Comparison of ENCODE assay signal across 14 cellular contexts in genomic region chr13:75704942-75705320, GRCh38.
A peak's percentile ranks its signal among the peaks of the same experiment; 100 is the strongest.
DNase-seq lines count a peak whose midpoint lies in the region; ATAC-seq and TF ChIP-seq lines count a peak whose summit lies in the region.
"Had no signal": no experiment of that assay in that cellular context is flagged by ENCODE, and none has a peak within 500 bp of the region (broad histone marks: within the 10 kb centered on the region; RNA-seq: fewer than 3 reads in every experiment).

No MANE protein-coding gene starts in this region.

- H3K36me3 ChIP-seq in esophagus (ENCODE audit: control insufficient read depth in 2 of 2, insufficient read depth in 2 of 2, low read length in 1 of 2) (no peaks in the 10 kb centered on the region), psoas muscle (ENCODE audit: insufficient read depth in 1 of 2, low read depth in 1 of 2) (no peaks in the 10 kb centered on the region)
- H3K36me3 ChIP-seq: gastroesophageal sphincter, uterus had no signal

- H3K9me3 ChIP-seq in esophagus (ENCODE audit: control insufficient read depth in 2 of 2, insufficient read depth in 1 of 2, low read depth in 1 of 2, low read length in 1 of 2), result no peaks in the 10 kb centered on the region
- no peaks in the 10 kb centered on the region for H3K9me3 ChIP-seq in psoas muscle
- H3K9me3 ChIP-seq: gastroesophageal sphincter, uterus had no signal

- peaks cover 2% of the 10 kb centered on the region for H3K9me3 Mint-ChIP-seq in activated CD4-positive, alpha-beta T cell treated with anti-CD3 and anti-CD28 coated beads for 36 hours (ENCODE audit: low read depth)

- H3K36me3 Mint-ChIP-seq in activated CD4-positive, alpha-beta T cell treated with anti-CD3 and anti-CD28 coated beads for 36 hours (ENCODE audit: low read depth), result peaks cover 2% of the 10 kb centered on the region

- H3K4me1 ChIP-seq in esophagus (ENCODE audit: control insufficient read depth in 2 of 2, insufficient read depth in 2 of 2, low read length in 1 of 2), result no peaks in the 10 kb centered on the region
- peaks cover 8% of the 10 kb centered on the region for H3K4me1 ChIP-seq in psoas muscle
- H3K4me1 ChIP-seq: uterus had no signal

- CTCF ChIA-PET in activated CD4-positive, alpha-beta T cell treated with anti-CD3 and anti-CD28 coated beads for 36 hours (lab: Charles Lee), result interaction anchor here (0.8 to 2.0 kb wide), 2 partner anchors 9 to 313 kb away, joined by 3 to 22 read pairs; no protein-coding TSS in a partner anchor

- no peak for TF ChIP-seq CTCF in psoas muscle (IDR thresholded peaks at IDR 0.05)

- no peaks in the 10 kb centered on the region for H3K27me3 Mint-ChIP-seq in activated CD4-positive, alpha-beta T cell treated with anti-CD3 and anti-CD28 coated beads for 36 hours
- H3K27me3 Mint-ChIP-seq: activated CD4-positive, alpha-beta memory T cell treated with anti-CD3 and anti-CD28 coated beads for 36 hours had no signal

- peaks cover 16% of the 10 kb centered on the region for H3K4me1 Mint-ChIP-seq in activated CD4-positive, alpha-beta T cell treated with anti-CD3 and anti-CD28 coated beads for 36 hours
- H3K4me1 Mint-ChIP-seq: nephron had no signal

- 41 to 47% methylated on average over 10 of the region's 10 CpGs for WGBS in esophagus, 2 donors
- WGBS in psoas muscle, 3 donors, result 67 to 71% (median 68%) methylated on average over 10 of the region's 10 CpGs

- H3K4me3 Mint-ChIP-seq in activated CD4-positive, alpha-beta T cell treated with anti-CD3 and anti-CD28 coated beads for 36 hours, result no peak overlapping the region
- H3K4me3 Mint-ChIP-seq: activated CD4-positive, alpha-beta memory T cell treated with anti-CD3 and anti-CD28 coated beads for 36 hours; nephron had no signal

- no peak overlapping the region for H3K27ac Mint-ChIP-seq in activated CD4-positive, alpha-beta T cell treated with anti-CD3 and anti-CD28 coated beads for 36 hours
- H3K27ac Mint-ChIP-seq: activated CD4-positive, alpha-beta memory T cell treated with anti-CD3 and anti-CD28 coated beads for 36 hours; nephron had no signal

- peak; percentile 30 to 63 (median 54) for ATAC-seq in psoas muscle
- ATAC-seq in activated CD4-positive, alpha-beta T cell treated with anti-CD3 and anti-CD28 coated beads for 36 hours, result no peak
- ATAC-seq: gastroesophageal sphincter had no signal

- H3K4me3 ChIP-seq in esophagus (ENCODE audit: low read depth in 1 of 2, low read length in 2 of 2) (no peak overlapping the region), psoas muscle (peak overlapping the region; percentile 29)
- H3K4me3 ChIP-seq: gastroesophageal sphincter, uterus had no signal

- DNase-seq in Daoy (ENCODE audit: low read depth) (peak; percentile 51), NCI-H526 treated with DMSO at 0.1 percent for 48 hours (lab: John Stamatoyannopoulos, UW) (peak; percentile 15), psoas muscle (no peak), SIG-M5 (lab: John Stamatoyannopoulos, UW) (no peak), cardiac septum (ENCODE audit: low spot score) (no peak)
- DNase-seq in activated CD4-positive, alpha-beta T cell treated with anti-CD3 and anti-CD28 coated beads for 36 hours, result no peak
- no peak for DNase-seq in activated T-cell treated with anti-CD3 and anti-CD28 coated beads, Interleukin-2, amount 50 U/mL, for 1 hour
- DNase-seq: activated CD4-positive, alpha-beta memory T cell treated with anti-CD3 and anti-CD28 coated beads for 36 hours; anterior cingulate cortex; Kasumi-1; uterus had no signal

- H3K27ac ChIP-seq in esophagus (ENCODE audit: low read depth in 2 of 2, low read length in 1 of 2) (peak overlapping the region; percentile 98 to 99), psoas muscle (peak overlapping the region; percentile 84)
- H3K27ac ChIP-seq: gastroesophageal sphincter, uterus had no signal

- intact Hi-C loops in psoas muscle (cut with DNase I), result loop anchor here in 1 of 2 donors (5.0 kb wide), 1 partner anchor 87 kb away; no protein-coding TSS in a partner anchor
- intact Hi-C loops in activated CD4-positive, alpha-beta T cell treated with anti-CD3 and anti-CD28 coated beads for 36 hours (cut with DNase I, micrococcal nuclease), result loop anchor here (1.0 to 10.0 kb wide), 3 partner anchors 57 to 1200 kb away; no protein-coding TSS in a partner anchor
- intact Hi-C loops in cardiac septum (cut with DNase I), result no loop called here

- POLR2A ChIA-PET in activated CD4-positive, alpha-beta T cell treated with anti-CD3 and anti-CD28 coated beads for 36 hours (lab: Charles Lee), result interaction anchor here (0.6 kb wide), 1 partner anchor 197 kb away, joined by 3 read pairs; no protein-coding TSS in a partner anchor

- H3K27me3 ChIP-seq in esophagus (ENCODE audit: control insufficient read depth in 1 of 2, insufficient read depth in 2 of 2, low read length in 2 of 2) (no peaks in the 10 kb centered on the region), psoas muscle (ENCODE audit: insufficient read depth in 3 of 3, low read length in 2 of 3) (no peaks in the 10 kb centered on the region)
- H3K27me3 ChIP-seq: gastroesophageal sphincter, uterus had no signal

Comparison
In these comparisons a context has a peak if more than half of its experiments do, and no peak if none do; other contexts are left out.
1. DNase-seq: peak in Daoy (single experiment) and NCI-H526 treated with DMSO at 0.1 percent for 48 hours (single experiment); none in psoas muscle (0 of 2), activated CD4-positive, alpha-beta T cell treated with anti-CD3 and anti-CD28 coated beads for 36 hours (single experiment), activated T-cell treated with anti-CD3 and anti-CD28 coated beads, Interleukin-2, amount 50 U/mL, for 1 hour (single experiment), SIG-M5 (single experiment) and cardiac septum (single experiment).